In genomic region chr15:72379082-72379481, GRCh38 we compare ENCODE assay signal across 9 cellular contexts. TPM values are rescaled to one million over a fixed set of nuclear protein-coding genes. Genes with fewer than 3 reads are reported as not detected.
"Had no signal": no experiment of that assay in that cellular context is flagged by ENCODE, and none has a peak within 500 bp of the region (broad histone marks: within the 10 kb centered on the region; RNA-seq: fewer than 3 reads in every experiment).

No MANE protein-coding gene starts in this region.

RNA-seq across cellular contexts. Expression of gene TMEM202, which starts 19.0 kb away (rescaled TPM):
- total RNA-seq: LHCN-M2, MCF 10A, NCI-H460, OCI-LY7, PC-9, Right ventricle myocardium inferior, RPMI7951, SJCRH30, SK-MEL-5 had no signal

RNA-seq across cellular contexts. Expression of gene CELF6, which starts 59.1 kb away (rescaled TPM):
- total RNA-seq: PC-9, RPMI7951, SJCRH30, SK-MEL-5 had no signal
